ENCODE assay signal across 21 cellular contexts in genomic region chr18:74507927-74508326, GRCh38. TPM values are rescaled to one million over a fixed set of nuclear protein-coding genes. Genes with fewer than 3 reads are reported as not detected.
A peak's percentile ranks its signal among the peaks of the same experiment; 100 is the strongest.
DNase-seq lines count a peak whose midpoint lies in the region; ATAC-seq and TF ChIP-seq lines count a peak whose summit lies in the region.
"Had no signal": no experiment of that assay in that cellular context is flagged by ENCODE, and none has a peak within 500 bp of the region (broad histone marks: within the 10 kb centered on the region; RNA-seq: fewer than 3 reads in every experiment).

No MANE protein-coding gene starts in this region.

- H4K8ac ChIP-seq in H9 (replicated peaks; ENCODE audit: insufficient read length, low read depth, low read length): no peak overlapping the region
- no peak overlapping the region for H4K8ac ChIP-seq in mesendoderm (ENCODE audit: low read depth, low read length)

- no peak overlapping the region for H3K4me3 ChIP-seq in mesendoderm (ENCODE audit: low read length)
- H3K4me3 ChIP-seq in stomach: no peak overlapping the region
- H3K4me3 ChIP-seq: MG63 had no signal

- no peak overlapping the region for H3T11ph ChIP-seq in H9 (ENCODE audit: low read length)

- H3K4me2 ChIP-seq in H9 (ENCODE audit: insufficient read depth, insufficient read length, low read length): no peak overlapping the region
- no peak overlapping the region for H3K4me2 ChIP-seq in mesendoderm (ENCODE audit: low read length)
- H3K4me2 ChIP-seq: KMS-11 had no signal

- H3K23me2 ChIP-seq in H9 (ENCODE audit: insufficient read length, low read depth, low read length, poor library complexity, severe bottlenecking): no peaks in the 10 kb centered on the region

- H3K79me1 ChIP-seq in H9 (ENCODE audit: insufficient read depth, low read depth, low read length, poor library complexity, severe bottlenecking) (peaks cover 6% of the 10 kb centered on the region), mesendoderm (ENCODE audit: low read length) (peaks cover 17% of the 10 kb centered on the region)

- H3K4me1 ChIP-seq in H9 (ENCODE audit: insufficient read depth, low read length) (no peaks in the 10 kb centered on the region; the same call in 1 of the 2 replicates), mesendoderm (ENCODE audit: control insufficient read depth, low read depth, low read length) (peaks cover 3% of the 10 kb centered on the region), stomach (peaks cover 33 to 67% (median 38%) of the 10 kb centered on the region in 4 donors)

- WGBS in H9 (ENCODE audit: extremely low coverage, insufficient read length, low lambda C conversion rate): no CpG with 5 or more reads among the region's 14 CpGs
- WGBS in mesendoderm (ENCODE audit: extremely low coverage, insufficient coverage, low lambda C conversion rate): no CpG with 5 or more reads among the region's 14 CpGs
- 39 to 79% (median 67%) methylated on average over 11 to 14 of the region's 14 CpGs for WGBS in stomach, 5 donors

- H3K27me3 Mint-ChIP-seq in H9 (ENCODE audit: low read depth): no peaks in the 10 kb centered on the region
- H3K27me3 Mint-ChIP-seq: CD4-positive, CD25-positive, alpha-beta regulatory T cell had no signal

- H2BK15ac ChIP-seq in H9 (ENCODE audit: low read depth, low read length) (no peak overlapping the region), mesendoderm (replicated peaks; ENCODE audit: low read depth) (no peak overlapping the region)

- no peaks in the 10 kb centered on the region for H4K20me1 ChIP-seq in H9 (ENCODE audit: control insufficient read depth, insufficient read depth, insufficient read length)

- H3K4ac ChIP-seq in H9 (ENCODE audit: low read depth, low read length) (no peak overlapping the region), mesendoderm (ENCODE audit: low read depth, low read length) (no peak overlapping the region)

- H3K27ac ChIP-seq in H9 (ENCODE audit: insufficient read length, low read depth, low read length): no peak overlapping the region
- H3K27ac ChIP-seq in caudate nucleus (ENCODE audit: low read depth, low read length): peak overlapping the region; percentile 58
- peak overlapping the region; percentile 36 for H3K27ac ChIP-seq in mesendoderm (ENCODE audit: low read depth, low read length)
- H3K27ac ChIP-seq in stomach: peak overlapping the region; percentile 43 to 75 (median 58)
- H3K27ac ChIP-seq: KMS-11 had no signal

- H2AK5ac ChIP-seq in H9 (ENCODE audit: insufficient read length, low read length): no peak overlapping the region
- H2AK5ac ChIP-seq in mesendoderm (ENCODE audit: low read length): no peak overlapping the region

- no peak overlapping the region for H2BK5ac ChIP-seq in H9 (ENCODE audit: insufficient read length, low read length)
- H2BK5ac ChIP-seq in mesendoderm (ENCODE audit: low read length): peak overlapping the region; percentile 6

- H3K9ac ChIP-seq in H9 (ENCODE audit: extremely low read depth, insufficient read length, low read length) (no peak overlapping the region), mesendoderm (ENCODE audit: low read length) (no peak overlapping the region)
- H3K9ac ChIP-seq: KMS-11 had no signal

- H3K4me3 Mint-ChIP-seq in H9: no peak overlapping the region
- H3K4me3 Mint-ChIP-seq: CD4-positive, CD25-positive, alpha-beta regulatory T cell had no signal

- peaks cover 65 to 93% (median 83%) of the 10 kb centered on the region in 3 experiments for H3K36me3 Mint-ChIP-seq in H9 (ENCODE audit: insufficient read depth in 1 of 3, low read depth in 3 of 3)

- H2BK120ac ChIP-seq in H9 (ENCODE audit: low read depth, low read length, poor library complexity, severe bottlenecking): no peak overlapping the region
- H2BK120ac ChIP-seq in mesendoderm (ENCODE audit: low read depth, low read length): no peak overlapping the region

- H3K9me3 Mint-ChIP-seq in H9: no peaks in the 10 kb centered on the region; a peak in 1 of 5 replicates
- H3K9me3 Mint-ChIP-seq: CD4-positive, CD25-positive, alpha-beta regulatory T cell had no signal

- ATAC-seq in GM21723 (IDR thresholded peaks at IDR 0.05; ENCODE audit: unreplicated experiment) (no peak), GM21526 (IDR thresholded peaks at IDR 0.05; ENCODE audit: low FRiP score, unreplicated experiment) (no peak)
- ATAC-seq: HepG2, Right ventricle myocardium inferior had no signal

- H3K36me3 ChIP-seq in mesendoderm (ENCODE audit: control insufficient read depth, insufficient read depth, low read length) (peaks cover 33% of the 10 kb centered on the region), stomach (peaks cover 76 to 100% (median 99%) of the 10 kb centered on the region in 4 donors)

- DNase-seq in H9: peak; percentile 19
- no peak for DNase-seq in caudate nucleus (lab: John Stamatoyannopoulos, UW)
- DNase-seq in mesendoderm: no peak
- DNase-seq in stomach: no peak
- DNase-seq in OCI-M2 (lab: John Stamatoyannopoulos, UW; ENCODE audit: unreplicated experiment): no peak
- DNase-seq in amniotic stem cell (lab: John Stamatoyannopoulos, UW): no peak
- DNase-seq: ACHN; CD4-positive, CD25-positive, alpha-beta regulatory T cell; DND-41; GDM1; MG63; NCI-H1105; NCI-H187; NCI-H446; NCI-H774 had no signal

- H2BK12ac ChIP-seq in H9 (ENCODE audit: insufficient read length, low read depth, low read length): no peak overlapping the region

- no peak overlapping the region for H3K18ac ChIP-seq in H9 (ENCODE audit: insufficient read length, low read depth, low read length)
- no peak overlapping the region for H3K18ac ChIP-seq in mesendoderm (ENCODE audit: low read length)

- H3K9me3 ChIP-seq in H9 (ENCODE audit: control insufficient read depth, low read depth, low read length) (no peaks in the 10 kb centered on the region), stomach (no peaks in the 10 kb centered on the region)
- H3K9me3 ChIP-seq: MG63 had no signal

- H3K27me3 ChIP-seq in H9 (ENCODE audit: insufficient read depth, low read length) (no peaks in the 10 kb centered on the region), mesendoderm (ENCODE audit: insufficient read depth, low read length, poor library complexity) (no peaks in the 10 kb centered on the region), stomach (no peaks in the 10 kb centered on the region)
- H3K27me3 ChIP-seq: MG63 had no signal

- no peak overlapping the region for H3K14ac ChIP-seq in H9 (ENCODE audit: insufficient read depth, low read length)

- TF ChIP-seq CTCF in H9 (conservative IDR thresholded peaks at IDR 0.05): no peak
- TF ChIP-seq CTCF in stomach (IDR thresholded peaks at IDR 0.05): no peak

- H3K4me1 Mint-ChIP-seq in H9: peaks cover 9 to 19% of the 10 kb centered on the region in 2 experiments

- no peak for TF ChIP-seq EP300 in stomach (IDR thresholded peaks at IDR 0.05)

- H3K79me2 ChIP-seq in H9 (ENCODE audit: insufficient read depth, low read length): no peaks in the 10 kb centered on the region
- peaks cover 2% of the 10 kb centered on the region for H3K79me2 ChIP-seq in mesendoderm (ENCODE audit: control insufficient read depth, insufficient read depth, low read length)

- H4K5ac ChIP-seq in H9 (ENCODE audit: insufficient read length, low read depth, low read length) (no peak overlapping the region), mesendoderm (ENCODE audit: low read length) (no peak overlapping the region)

- H4K91ac ChIP-seq in H9 (ENCODE audit: insufficient read length, low read depth, low read length): no peak overlapping the region

- H3K23ac ChIP-seq in H9 (ENCODE audit: insufficient read length, low read depth, low read length): no peak overlapping the region
- H3K23ac ChIP-seq in mesendoderm (ENCODE audit: low read length): no peak overlapping the region

- no peak overlapping the region for H2AFZ ChIP-seq in H9 (ENCODE audit: low read length)

- intact Hi-C loops in stomach (cut with DNase I; ENCODE audit: low total_unique reads): no loop called here

- no peak overlapping the region for H2BK20ac ChIP-seq in H9 (ENCODE audit: low read depth, low read length, poor library complexity, severe bottlenecking)

- TF ChIP-seq POLR2A in stomach (IDR thresholded peaks at IDR 0.05): no peak

- peak overlapping the region in 2 of 3 experiments; percentile 68 to 77; a peak in 4 of 7 replicates for H3K27ac Mint-ChIP-seq in H9

- H3K56ac ChIP-seq in H9 (ENCODE audit: insufficient read length, low read depth, low read length): no peak overlapping the region
- H3K56ac ChIP-seq in mesendoderm (ENCODE audit: low read length): peak overlapping the region; percentile 67

RNA-seq across cellular contexts. Expression of gene CNDP2, which starts 11.8 kb away (rescaled TPM):
- total RNA-seq in H9 (2021) (212 and 214 TPM in 2 replicates), stomach (100 to 1,000 TPM in 4 of 5 donors, 10 to 100 TPM in 1; 12.8 to 204 (median 115) TPM)
- 171 TPM for polyA plus RNA-seq in mesendoderm (2013, experiment 1 of 2)
- 171 TPM for polyA plus RNA-seq in mesendoderm (2013, experiment 2 of 2)
- polyA plus RNA-seq in stomach: 100 to 1,000 TPM in 2 of 3 donors, 10 to 100 TPM in 1; 87.5 to 132 (median 110) TPM

RNA-seq across cellular contexts. Expression of gene CNDP1, which starts 26.4 kb away (rescaled TPM):
- total RNA-seq in H9 (2021): 0.29 TPM in 1 of 2 replicates, not detected in the other
- 0.04 TPM for polyA plus RNA-seq in mesendoderm (2013, experiment 1 of 2)
- 0.03 TPM for polyA plus RNA-seq in mesendoderm (2013, experiment 2 of 2)
- under 1 TPM in 1 of 5 donors, not detected in 4; 0.72 TPM for total RNA-seq in stomach
- under 1 TPM in 2 of 3 donors, not detected in 1; 0.13 to 0.50 TPM for polyA plus RNA-seq in stomach
- total RNA-seq: H4, HepG2, Right ventricle myocardium inferior had no signal
- polyA plus RNA-seq: CD4-positive, CD25-positive, alpha-beta regulatory T cell had no signal

RNA-seq across cellular contexts. Expression of gene DIPK1C, which starts 50.8 kb away (rescaled TPM):
- total RNA-seq in H9 (2021): not detected in 2 replicates
- polyA plus RNA-seq in mesendoderm (2013, experiment 1 of 2): not detected
- polyA plus RNA-seq in mesendoderm (2013, experiment 2 of 2): not detected
- 1 to 10 TPM in 2 of 5 donors, not detected in 3; 1.8 to 2.3 TPM for total RNA-seq in stomach
- polyA plus RNA-seq in stomach: 1 to 10 TPM in 2 of 3 donors, under 1 TPM in 1; 0.55 to 2.3 (median 1.8) TPM
- total RNA-seq: CD4-positive, CD25-positive, alpha-beta regulatory T cell; H4; HepG2 had no signal
- polyA plus RNA-seq: CD4-positive, CD25-positive, alpha-beta regulatory T cell had no signal
